Comparison of ENCODE assay signal across 1 cellular context in the genomic region with DNA sequence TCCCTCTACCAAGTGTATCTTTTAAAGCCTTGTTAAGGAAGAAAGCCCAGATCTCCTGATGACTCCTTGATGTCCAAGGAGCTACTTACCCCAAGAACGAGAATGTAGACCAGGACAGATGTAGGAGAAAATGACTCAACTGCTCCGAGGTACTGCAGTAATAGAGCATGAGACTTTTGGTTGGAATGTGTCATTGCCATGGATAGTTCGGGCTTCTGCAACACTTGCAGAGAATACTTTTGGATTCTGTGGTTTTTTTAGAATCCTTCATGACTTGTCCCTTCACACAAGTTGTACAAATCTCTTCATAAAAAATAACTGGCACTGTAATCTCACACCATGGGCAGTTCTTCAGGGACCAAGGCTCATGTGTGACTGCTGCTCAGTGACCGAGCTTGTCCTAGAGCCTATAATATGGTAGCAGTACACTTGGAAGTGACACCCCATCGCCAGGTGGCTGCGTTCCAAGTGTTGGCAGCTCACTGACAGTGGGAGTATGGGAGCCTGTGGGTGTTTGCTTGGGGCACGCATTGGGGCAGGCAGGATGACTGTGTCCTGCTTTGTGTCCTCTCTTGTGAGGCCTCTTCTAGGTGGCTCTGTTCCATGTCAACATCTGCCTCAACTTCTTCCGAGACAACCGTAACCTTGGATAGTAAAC.
TF ChIP-seq lines count a peak whose summit lies in the region.

No MANE protein-coding gene starts in this region.

TF ChIP-seq in K562, 482 proteins besides CTCF, POLR2A, EP300 and RAD21:
- TF ChIP-seq FOSL1 (tag; conservative IDR thresholded peaks at IDR 0.05), result 0 out of 2 replicates have a peak, but pooled peaks have one; percentile 27
- TF ChIP-seq FOXJ2 (tag; IDR thresholded peaks at IDR 0.05), result 0 out of 2 replicates have a peak, but pooled peaks have one; percentile 6
- TF ChIP-seq SIX5 (IDR thresholded peaks at IDR 0.05; ENCODE audit: borderline replicate concordance in 1 of 2, insufficient read depth in 1 of 2, low read depth in 1 of 2, low read length in 2 of 2), result no peak
- no peak for TF ChIP-seq SIN3A (IDR thresholded peaks at IDR 0.05; ENCODE audit: borderline replicate concordance in 2 of 2, control insufficient read depth in 1 of 2, low read depth in 2 of 2, low read length in 2 of 2)
- TF ChIP-seq THRA (IDR thresholded peaks at IDR 0.05), result no peak
- TF ChIP-seq FOXP1 (CRISPR knock-in tag; IDR thresholded peaks at IDR 0.05), result no peak
- TF ChIP-seq NR2C2 (CRISPR knock-in tag; IDR thresholded peaks at IDR 0.05), result no peak
- TF ChIP-seq NR2C2 (tag; IDR thresholded peaks at IDR 0.05), result peak; percentile 16; the same call in 1 of the 2 replicates
- 0 out of 2 replicates have a peak, but pooled peaks have one; percentile 37 for TF ChIP-seq ZKSCAN8 (CRISPR knock-in tag; IDR thresholded peaks at IDR 0.05)
- TF ChIP-seq, protein P1, sequence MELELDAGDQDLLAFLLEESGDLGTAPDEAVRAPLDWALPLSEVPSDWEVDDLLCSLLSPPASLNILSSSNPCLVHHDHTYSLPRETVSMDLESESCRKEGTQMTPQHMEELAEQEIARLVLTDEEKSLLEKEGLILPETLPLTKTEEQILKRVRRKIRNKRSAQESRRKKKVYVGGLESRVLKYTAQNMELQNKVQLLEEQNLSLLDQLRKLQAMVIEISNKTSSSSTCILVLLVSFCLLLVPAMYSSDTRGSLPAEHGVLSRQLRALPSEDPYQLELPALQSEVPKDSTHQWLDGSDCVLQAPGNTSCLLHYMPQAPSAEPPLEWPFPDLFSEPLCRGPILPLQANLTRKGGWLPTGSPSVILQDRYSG (tag; conservative IDR thresholded peaks at IDR 0.05; ENCODE audit: low read depth), result peak; percentile 27; the same call in 1 of the 2 replicates
- 0 out of 2 replicates have a peak, but pooled peaks have one; percentile 3 for TF ChIP-seq NFRKB (IDR thresholded peaks at IDR 0.05; ENCODE audit: low read depth)
- TF ChIP-seq ZNF239 (CRISPR knock-in tag; IDR thresholded peaks at IDR 0.05), result no peak
- TF ChIP-seq MEF2A (IDR thresholded peaks at IDR 0.05; ENCODE audit: control insufficient read depth, low read depth, low read length), result no peak
